Comparison of ENCODE assay signal across 22 cellular contexts in genomic region chr6:133136177-133136896, GRCh38.
DNase-seq lines count a peak whose midpoint lies in the region; ATAC-seq and TF ChIP-seq lines count a peak whose summit lies in the region.
"Had no signal": no experiment of that assay in that cellular context is flagged by ENCODE, and none has a peak within 500 bp of the region (broad histone marks: within the 10 kb centered on the region; RNA-seq: fewer than 3 reads in every experiment).

No MANE protein-coding gene starts in this region.

- H3K9me3 Mint-ChIP-seq in brain: peaks cover 0 to 3% (median 0%) of the 10 kb centered on the region in 5 experiments

- no peak overlapping the region for H3K4me2 ChIP-seq in neuronal stem cell (ENCODE audit: insufficient read depth, low read length, poor library complexity, severe bottlenecking)

- no peak overlapping the region for H2BK120ac ChIP-seq in neuronal stem cell (ENCODE audit: low read depth, low read length)

- no CpG with 5 or more reads among the region's 1 CpG for WGBS in neuronal stem cell (ENCODE audit: extremely low coverage in 2 of 2, insufficient read length in 2 of 2, insufficient replicate concordance in 1 of 2), 2 donors

- H3K36me3 Mint-ChIP-seq in brain: no peaks in the 10 kb centered on the region

- H3K23ac ChIP-seq in neuronal stem cell (ENCODE audit: low read depth, low read length, poor library complexity): no peak overlapping the region

- H3K36me3 ChIP-seq in right atrium auricular region (no peaks in the 10 kb centered on the region), neuronal stem cell (replicated peaks in 1 of 2; ENCODE audit: control insufficient read depth in 2 of 2, insufficient read depth in 2 of 2, low read length in 2 of 2) (no peaks in the 10 kb centered on the region)
- H3K36me3 ChIP-seq: BE2C, HAP-1 had no signal

- no peak overlapping the region for H2BK15ac ChIP-seq in neuronal stem cell (ENCODE audit: low read length)

- H3K27me3 ChIP-seq in right atrium auricular region: no peaks in the 10 kb centered on the region
- H3K27me3 ChIP-seq in neuronal stem cell (ENCODE audit: control insufficient read depth in 3 of 3, insufficient read depth in 3 of 3, low read depth in 1 of 3, low read length in 3 of 3): no peaks in the 10 kb centered on the region
- H3K27me3 ChIP-seq: BE2C had no signal

- no peak overlapping the region for H3K18ac ChIP-seq in neuronal stem cell (ENCODE audit: low read length)

- H4K8ac ChIP-seq in neuronal stem cell (ENCODE audit: low read depth, low read length): no peak overlapping the region

- H3K27ac ChIP-seq in right atrium auricular region: peak overlapping the region in 1 of 2 donors; percentile 31
- H3K27ac ChIP-seq in neuronal stem cell (replicated peaks; ENCODE audit: low read length): peak overlapping the region; percentile 53

- H3K4me3 ChIP-seq in right atrium auricular region (no peak overlapping the region), neuronal stem cell (ENCODE audit: low read length in 2 of 2) (no peak overlapping the region)
- H3K4me3 ChIP-seq: GM12878, HAP-1 had no signal

- peak; percentile 26 for ATAC-seq in Right ventricle myocardium superior (ENCODE audit: poor library complexity)
- ATAC-seq in GM18907 (IDR thresholded peaks at IDR 0.05; ENCODE audit: unreplicated experiment): no peak
- ATAC-seq: GM12878, PC-3, SK-N-SH treated with all-trans-retinoic acid at 6 μM for 48 hours had no signal

- no peak overlapping the region for H4K91ac ChIP-seq in neuronal stem cell (ENCODE audit: low read depth, low read length, poor library complexity)

- no peak overlapping the region for H3K4ac ChIP-seq in neuronal stem cell (ENCODE audit: low read length)

- H2BK5ac ChIP-seq in neuronal stem cell (ENCODE audit: low read length): no peak overlapping the region

- intact Hi-C loops in Right ventricle myocardium superior (cut with DNase I): loop anchor here (10.0 kb wide), 1 partner anchor 72 kb away; no protein-coding TSS in a partner anchor

- H3K9me3 ChIP-seq in right atrium auricular region (no peaks in the 10 kb centered on the region), neuronal stem cell (replicated peaks in 1 of 2; ENCODE audit: control insufficient read depth in 2 of 2, insufficient read depth in 1 of 2, low read depth in 1 of 2, low read length in 2 of 2) (no peaks in the 10 kb centered on the region)
- H3K9me3 ChIP-seq: BE2C, HAP-1 had no signal

- no peak overlapping the region for H3K14ac ChIP-seq in neuronal stem cell (ENCODE audit: low read length)

- H2AFZ ChIP-seq in neuronal stem cell (ENCODE audit: low read length): no peak overlapping the region

- H2AK5ac ChIP-seq in neuronal stem cell (ENCODE audit: low read depth, low read length): no peak overlapping the region

- DNase-seq in Right ventricle myocardium superior (no peak), right atrium auricular region (ENCODE audit: low spot score) (no peak), neuronal stem cell (ENCODE audit: low spot score) (no peak), ureter (ENCODE audit: low spot score) (no peak)
- DNase-seq in activated CD4-positive, alpha-beta T cell treated with anti-CD3 and anti-CD28 coated beads, Interleukin-2, amount 50 U/mL, for 4 hours: no peak
- DNase-seq: BE2C, DND-41, KBM-7, MM.1S, NCI-H1048, NCI-H1417 treated with DMSO at 0.1 percent for 48 hours, NCI-H187, NCI-H2107, NCI-H524, PC-3, RPMI8226, SIG-M5 had no signal

- H3K79me1 ChIP-seq in neuronal stem cell (ENCODE audit: low read depth, low read length): no peaks in the 10 kb centered on the region

- H3K27me3 Mint-ChIP-seq in brain: no peaks in the 10 kb centered on the region

- peak overlapping the region; percentile 1 to 45 (median 4) for H3K27ac Mint-ChIP-seq in brain

- H3K9ac ChIP-seq in neuronal stem cell (ENCODE audit: low read depth, low read length, poor library complexity): no peak overlapping the region

- peak overlapping the region in 1 of 5 experiments; percentile 18 for H3K4me3 Mint-ChIP-seq in brain

- no peak overlapping the region for H2BK12ac ChIP-seq in neuronal stem cell (ENCODE audit: low read length)

- H3K4me1 ChIP-seq in right atrium auricular region (peaks cover 0 to 12% of the 10 kb centered on the region in 2 donors), neuronal stem cell (ENCODE audit: control insufficient read depth in 2 of 2, insufficient read depth in 1 of 2, low read depth in 1 of 2, low read length in 2 of 2) (peaks cover 9 to 11% of the 10 kb centered on the region in 2 donors)

- peaks cover 56% of the 10 kb centered on the region for H3K4me1 Mint-ChIP-seq in brain

- TF ChIP-seq CTCF in right atrium auricular region (IDR thresholded peaks at IDR 0.05): no peak
- TF ChIP-seq CTCF in brain (conservative IDR thresholded peaks at IDR 0.05): no peak
